Comparison of ENCODE assay signal across 16 cellular contexts in genomic region chr18:50917021-50917420, GRCh38.
"Had no signal": no experiment of that assay in that cellular context is flagged by ENCODE, and none has a peak within 500 bp of the region (broad histone marks: within the 10 kb centered on the region; RNA-seq: fewer than 3 reads in every experiment).

No MANE protein-coding gene starts in this region.

- H3K4me3 ChIP-seq: adrenal gland, dorsolateral prefrontal cortex, esophagus muscularis mucosa, gastroesophageal sphincter, psoas muscle had no signal

- H3K9me3 Mint-ChIP-seq: activated naive CD4-positive, alpha-beta T cell treated with anti-CD3 and anti-CD28 coated beads, Interleukin-2, amount 10 ng/mL, durations not matched to agents 7 days and 5 days; activated T-helper 17 cell treated with anti-CD3 and anti-CD28 coated beads, Interleukin-2, amount 50 U/mL, for 72 hours; brain; nephron progenitor cell had no signal

- ATAC-seq: activated T-helper 17 cell treated with anti-CD3 and anti-CD28 coated beads, Interleukin-2, amount 50 U/mL, for 72 hours; gastroesophageal sphincter; psoas muscle; sciatic nerve had no signal

- H3K4me1 Mint-ChIP-seq: activated naive CD4-positive, alpha-beta T cell treated with anti-CD3 and anti-CD28 coated beads, Interleukin-2, amount 10 ng/mL, durations not matched to agents 7 days and 5 days; brain had no signal

- H3K4me1 ChIP-seq: adrenal gland, esophagus muscularis mucosa, gastroesophageal sphincter, psoas muscle had no signal

- H3K4me3 Mint-ChIP-seq: activated naive CD4-positive, alpha-beta T cell treated with anti-CD3 and anti-CD28 coated beads, Interleukin-2, amount 10 ng/mL, durations not matched to agents 7 days and 5 days; activated T-helper 17 cell treated with anti-CD3 and anti-CD28 coated beads, Interleukin-2, amount 50 U/mL, for 72 hours; brain; nephron progenitor cell had no signal

- H3K27ac Mint-ChIP-seq: activated naive CD4-positive, alpha-beta T cell treated with anti-CD3 and anti-CD28 coated beads, Interleukin-2, amount 10 ng/mL, durations not matched to agents 7 days and 5 days; activated T-helper 17 cell treated with anti-CD3 and anti-CD28 coated beads, Interleukin-2, amount 50 U/mL, for 72 hours; brain; nephron progenitor cell had no signal

- H3K27ac ChIP-seq: adrenal gland, dorsolateral prefrontal cortex, esophagus muscularis mucosa, gastroesophageal sphincter, psoas muscle had no signal

- H3K27me3 Mint-ChIP-seq: activated naive CD4-positive, alpha-beta T cell treated with anti-CD3 and anti-CD28 coated beads, Interleukin-2, amount 10 ng/mL, durations not matched to agents 7 days and 5 days; activated T-helper 17 cell treated with anti-CD3 and anti-CD28 coated beads, Interleukin-2, amount 50 U/mL, for 72 hours; brain had no signal

- H3K9me3 ChIP-seq: adrenal gland, esophagus muscularis mucosa, gastroesophageal sphincter, psoas muscle had no signal

- H3K27me3 ChIP-seq: adrenal gland, dorsolateral prefrontal cortex, esophagus muscularis mucosa, gastroesophageal sphincter had no signal

- DNase-seq: activated CD4-positive, alpha-beta T cell treated with anti-CD3 and anti-CD28 coated beads for 4 hours; activated naive CD4-positive, alpha-beta T cell treated with anti-CD3 and anti-CD28 coated beads, Interleukin-2, amount 10 ng/mL, durations not matched to agents 7 days and 5 days; adrenal gland; cerebellar nuclear complex; dorsolateral prefrontal cortex; kidney glomerular epithelial cell; nephron progenitor cell; psoas muscle; stimulated activated CD4-positive, alpha-beta T cell treated with anti-CD3 and anti-CD28 coated beads, Interleukin-2, amount 100 ng/mL, for 24 hours; stimulated activated naive CD4-positive, alpha-beta T cell treated with Interleukin-2 at 50 U/mL for 16 hours; trophoblast cell had no signal
